In the genomic region with DNA sequence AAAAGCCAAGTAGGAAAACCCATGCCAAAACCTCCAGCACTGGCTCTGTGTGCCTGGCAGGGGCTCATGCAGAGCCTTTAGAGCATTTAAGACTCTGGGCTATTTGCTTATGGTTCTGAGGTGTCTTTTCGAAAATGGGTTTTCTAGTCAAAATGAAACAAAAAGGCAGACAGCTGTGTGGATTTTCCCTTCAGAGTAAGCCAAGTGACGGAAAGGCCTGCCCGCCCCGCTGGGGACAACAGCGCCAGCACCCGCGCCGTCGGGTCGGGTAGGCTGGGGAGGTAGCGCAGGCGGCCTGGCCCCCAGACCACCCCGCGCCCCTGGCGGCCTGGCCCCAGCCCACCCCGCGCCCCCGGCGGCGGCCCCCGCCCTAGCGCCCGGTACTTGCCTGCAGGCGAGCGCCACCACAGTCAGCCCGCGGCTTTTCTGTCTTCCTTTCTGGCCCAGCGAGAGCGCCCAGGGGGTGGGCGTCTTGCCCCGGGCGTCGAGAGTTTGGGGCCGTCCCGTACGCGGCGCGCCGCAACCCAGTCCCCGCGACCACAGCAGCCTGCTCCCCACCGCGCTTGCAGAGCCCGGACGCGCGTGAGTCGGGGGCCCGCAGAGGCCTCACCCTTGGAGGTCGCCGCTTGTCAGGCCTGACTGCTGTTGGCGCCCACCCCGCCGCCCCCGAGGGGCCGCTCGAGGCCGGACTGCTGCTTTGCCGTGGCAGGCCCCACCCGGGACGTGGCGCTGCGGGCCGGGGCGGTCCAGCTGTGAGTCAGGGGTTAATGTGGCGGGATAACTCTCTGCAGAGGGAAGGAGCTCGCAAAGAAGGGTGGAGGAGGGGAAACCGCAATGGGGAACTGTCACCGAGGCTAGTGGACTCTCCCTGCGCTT, we compare ENCODE assay signal across 8 cellular contexts. TPM values are rescaled to one million over a fixed set of nuclear protein-coding genes. Genes with fewer than 3 reads are reported as not detected.
DNase-seq lines count a peak whose midpoint lies in the region; ATAC-seq, FAIRE-seq and TF ChIP-seq lines count a peak whose summit lies in the region.

A gene with protein sequence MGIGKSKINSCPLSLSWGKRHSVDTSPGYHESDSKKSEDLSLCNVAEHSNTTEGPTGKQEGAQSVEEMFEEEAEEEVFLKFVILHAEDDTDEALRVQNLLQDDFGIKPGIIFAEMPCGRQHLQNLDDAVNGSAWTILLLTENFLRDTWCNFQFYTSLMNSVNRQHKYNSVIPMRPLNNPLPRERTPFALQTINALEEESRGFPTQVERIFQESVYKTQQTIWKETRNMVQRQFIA (minus strand): TSS at position 771 of the 876 bp plus-strand sequence. CDS start 21,223 bp downstream, outside the sequence.

- TF ChIP-seq RAD21 in HepG2 (CRISPR knock-in tag; IDR thresholded peaks at IDR 0.05): no peak

- DNase-seq in G401 (ENCODE audit: low spot score): peak; percentile 60
- peak; percentile 74 for DNase-seq in activated CD4-positive, CD25-positive, alpha-beta regulatory T cell treated with anti-CD3 and anti-CD28 coated beads, Interleukin-2, amount 50 U/mL, for 72 hours
- DNase-seq in HepG2 (ENCODE audit: low spot score): no peak
- DNase-seq in stimulated activated CD4-positive, alpha-beta T cell treated with anti-CD3 and anti-CD28 coated beads, Interleukin-4, amount 100 ng/mL, for 24 hours: peak; percentile 67
- no peak for DNase-seq in SJCRH30

- H3K27me3 ChIP-seq in HUES6 (ENCODE audit: control insufficient read depth, insufficient read depth, low read length) (no peaks in the 10 kb centered on the region), HepG2 (ENCODE audit: control insufficient read depth in 1 of 2, insufficient read depth in 2 of 2, low read length in 2 of 2) (no peaks in the 10 kb centered on the region), SJCRH30 (no peaks in the 10 kb centered on the region)

- CTCF ChIA-PET in HepG2 (lab: Yijun Ruan, JAX; ENCODE audit: low intra/inter-chr PET ratio, low total read pairs): no interaction called here

- no peak within 1 kb of the TSS for H2AFZ ChIP-seq in HepG2 (ENCODE audit: low read length)

- H3K27ac ChIP-seq in HUES6 (ENCODE audit: low read depth, low read length) (no peak within 1 kb of the TSS), cingulate gyrus (ENCODE audit: low read depth, low read length) (peak within 1 kb of the TSS; percentile 73), HepG2 (ENCODE audit: extremely low read length, insufficient read depth, low read length) (no peak within 1 kb of the TSS), SJCRH30 (no peak within 1 kb of the TSS)

- H3K4me3 ChIP-seq in HUES6 (ENCODE audit: low read depth, low read length) (peak within 1 kb of the TSS; percentile 63), HepG2 (replicated peaks in 1 of 3; ENCODE audit: insufficient read depth in 1 of 3, low read depth in 2 of 3, low read length in 3 of 3) (peak within 1 kb of the TSS; percentile 49 to 68 (median 57)), SJCRH30 (no peak within 1 kb of the TSS)

- ATAC-seq in GM21515 (IDR thresholded peaks at IDR 0.05; ENCODE audit: unreplicated experiment) (peak; percentile 77), HepG2 (peak; percentile 92)

- in situ Hi-C loops in G401 (cut with HindIII; ENCODE audit: low sequenced_read_pairs) (no loop called here), HepG2 (cut with HindIII; ENCODE audit: extremely low pct_ligation_motif_present, low pct_unique_long_range_greater_than_20kb) (no loop called here)

- TF ChIP-seq EP300 in HepG2 (IDR thresholded peaks at IDR 0.05; ENCODE audit: low read depth in 2 of 2, low read length in 2 of 2) (no peak), HepG2 (CRISPR knock-in tag; IDR thresholded peaks at IDR 0.05; ENCODE audit: borderline replicate concordance) (no peak)

- POLR2A ChIA-PET in HepG2 (lab: Yijun Ruan, JAX): interaction anchor here (0.8 kb wide), 1 partner anchor 57 kb away, joined by 4 read pairs; a partner anchor contains a TSS

- no peaks in the 10 kb centered on the region for H3K79me2 ChIP-seq in HepG2 (ENCODE audit: insufficient read depth, low read length)

- intact Hi-C loops in HepG2 (cut with micrococcal nuclease; ENCODE audit: unreplicated experiment): no loop called here

- WGBS in HepG2 (ENCODE audit: low lambda C conversion rate): 55% methylated on average over 15 of the region's 71 CpGs

- no TSS peak for BruUV-seq in HepG2 (replicated peaks; lab: Mats Ljungman, UMichigan)

- peaks cover 18% of the 10 kb centered on the region for H3K4me1 ChIP-seq in HUES6 (ENCODE audit: control insufficient read depth, insufficient read depth, low read length)
- H3K4me1 ChIP-seq in HepG2 (ENCODE audit: insufficient read depth, low read length): no peaks in the 10 kb centered on the region
- no peaks in the 10 kb centered on the region for H3K4me1 ChIP-seq in SJCRH30

- H3K9me3 ChIP-seq in HUES6 (ENCODE audit: control insufficient read depth, insufficient read depth, low read depth, low read length): no peaks in the 10 kb centered on the region
- H3K9me3 ChIP-seq in HepG2 (ENCODE audit: low read length): no peaks in the 10 kb centered on the region
- H3K9me3 ChIP-seq in SJCRH30 (replicated peaks): peaks cover 4% of the 10 kb centered on the region

- TF ChIP-seq POLR2A in HepG2 (IDR thresholded peaks at IDR 0.05; ENCODE audit: insufficient read depth in 1 of 2, low read depth in 2 of 2, low read length in 2 of 2): no peak

- TF ChIP-seq CTCF in HepG2 (CRISPR knock-in tag; IDR thresholded peaks at IDR 0.05): peak; percentile 42

- H4K20me1 ChIP-seq in HepG2 (ENCODE audit: insufficient read depth, low read length): no peaks in the 10 kb centered on the region

- H3K4me2 ChIP-seq in HepG2 (ENCODE audit: low read depth, low read length): peak within 1 kb of the TSS; percentile 71

- no peak for FAIRE-seq in HepG2 (lab: Jason Lieb, UNC)

- H3K9ac ChIP-seq in HUES6 (ENCODE audit: low read length): peak within 1 kb of the TSS; percentile 51
- H3K9ac ChIP-seq in HepG2 (ENCODE audit: insufficient read depth, low read depth, low read length): peak within 1 kb of the TSS; percentile 49; the same call in 1 of the 2 replicates

- H3K36me3 ChIP-seq in HUES6 (ENCODE audit: control insufficient read depth, insufficient read depth, low read length): no peaks in the 10 kb centered on the region
- H3K36me3 ChIP-seq in HepG2 (replicated peaks in 1 of 2; ENCODE audit: control insufficient read depth in 1 of 2, insufficient read depth in 2 of 2, low read length in 2 of 2): no peaks in the 10 kb centered on the region
- peaks cover 28% of the 10 kb centered on the region for H3K36me3 ChIP-seq in SJCRH30

TF ChIP-seq in HepG2, 621 proteins besides CTCF, POLR2A, EP300 and RAD21 (continues in another document):
- TF ChIP-seq CAMTA2 (CRISPR knock-in tag; IDR thresholded peaks at IDR 0.05; ENCODE audit: borderline replicate concordance) (no peak), HMG20B (CRISPR knock-in tag; conservative IDR thresholded peaks at IDR 0.05) (no peak), SSRP1 (CRISPR knock-in tag; IDR thresholded peaks at IDR 0.05) (no peak), REL (CRISPR knock-in tag; conservative IDR thresholded peaks at IDR 0.05) (no peak), DMAP1 (CRISPR knock-in tag; IDR thresholded peaks at IDR 0.05) (no peak), NFATC3 (CRISPR knock-in tag; IDR thresholded peaks at IDR 0.05) (no peak)
- TF ChIP-seq, protein P1, sequence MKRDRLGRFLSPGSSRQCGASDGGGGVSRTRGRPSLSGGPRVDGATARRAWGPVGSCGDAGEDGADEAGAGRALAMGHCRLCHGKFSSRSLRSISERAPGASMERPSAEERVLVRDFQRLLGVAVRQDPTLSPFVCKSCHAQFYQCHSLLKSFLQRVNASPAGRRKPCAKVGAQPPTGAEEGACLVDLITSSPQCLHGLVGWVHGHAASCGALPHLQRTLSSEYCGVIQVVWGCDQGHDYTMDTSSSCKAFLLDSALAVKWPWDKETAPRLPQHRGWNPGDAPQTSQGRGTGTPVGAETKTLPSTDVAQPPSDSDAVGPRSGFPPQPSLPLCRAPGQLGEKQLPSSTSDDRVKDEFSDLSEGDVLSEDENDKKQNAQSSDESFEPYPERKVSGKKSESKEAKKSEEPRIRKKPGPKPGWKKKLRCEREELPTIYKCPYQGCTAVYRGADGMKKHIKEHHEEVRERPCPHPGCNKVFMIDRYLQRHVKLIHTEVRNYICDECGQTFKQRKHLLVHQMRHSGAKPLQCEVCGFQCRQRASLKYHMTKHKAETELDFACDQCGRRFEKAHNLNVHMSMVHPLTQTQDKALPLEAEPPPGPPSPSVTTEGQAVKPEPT (CRISPR knock-in tag; IDR thresholded peaks at IDR 0.05; ENCODE audit: low read depth): no peak

RNA-seq across cellular contexts. Expression of the gene that starts here (rescaled TPM):
- total RNA-seq in G401 (2014; rRNA removed; shearing (Covaris generic)): not detected in 2 replicates
- 0.04 TPM in 1 of 2 replicates, not detected in the other for total RNA-seq in HepG2 (2016; rRNA removed; fragmentation: Illumina TruSeq; extraction: Trizol)
- total RNA-seq in HepG2 (2016; cell fraction: cytosol; rRNA removed; fragmentation: Illumina TruSeq; extraction: Trizol; ENCODE audit: low read depth): not detected in 2 replicates
- total RNA-seq in HepG2 (2016; cell fraction: insoluble cytoplasmic fraction; rRNA removed; fragmentation: Illumina TruSeq; extraction: Trizol): 0.06 TPM in 1 of 2 replicates, not detected in the other
- total RNA-seq in HepG2 (2016; cell fraction: membrane; rRNA removed; fragmentation: Illumina TruSeq; extraction: Trizol): 0.06 TPM in 1 of 2 replicates, not detected in the other
- not detected in 2 replicates for total RNA-seq in HepG2 (2016; cell fraction: nucleus; rRNA removed; fragmentation: Illumina TruSeq; extraction: Trizol)
- not detected in 2 replicates for polyA plus RNA-seq in HepG2 (2011; rRNA removed)
- polyA plus RNA-seq in HepG2 (2011; cell fraction: cytosol; rRNA removed): not detected in 2 replicates
- polyA plus RNA-seq in HepG2 (2011; cell fraction: nucleus; rRNA removed): 0.09 and 0.13 TPM in 2 replicates
- polyA plus RNA-seq in HepG2 (2012): not detected in 2 replicates
- polyA plus RNA-seq in HepG2 (2016; cell fraction: cytosol; fragmentation: Illumina TruSeq; extraction: Trizol; ENCODE audit: low read depth): not detected in 2 replicates
- not detected in 2 replicates for polyA plus RNA-seq in HepG2 (2016; cell fraction: insoluble cytoplasmic fraction; fragmentation: Illumina TruSeq; extraction: Trizol; ENCODE audit: low read depth)
- not detected in 2 replicates for polyA plus RNA-seq in HepG2 (2016; cell fraction: membrane; fragmentation: Illumina TruSeq; extraction: Trizol; ENCODE audit: low read depth)
- not detected in 2 replicates for polyA plus RNA-seq in HepG2 (2016; cell fraction: nucleus; fragmentation: Illumina TruSeq; extraction: Trizol; ENCODE audit: insufficient read depth, low read depth)
- polyA minus RNA-seq in HepG2 (2011; rRNA and poly(A)+ RNA removed; ENCODE audit: low replicate concordance): 0.12 TPM in 1 of 2 replicates, not detected in the other
- polyA minus RNA-seq in HepG2 (2011; cell fraction: cytosol; rRNA and poly(A)+ RNA removed): not detected in 2 replicates
- polyA minus RNA-seq in HepG2 (2011; cell fraction: nucleus; rRNA and poly(A)+ RNA removed): 0.26 and 0.99 TPM in 2 replicates
- 0.10 and 0.13 TPM in 2 replicates for total RNA-seq in SJCRH30 (2014; rRNA removed; shearing (Covaris generic))

Comparison
In these comparisons a context has a peak if more than half of its experiments do, and no peak if none do; other contexts are left out.
1. Peak in DNase-seq in G401; RNA of the gene not detected or under 1 TPM.
2. Peak in ATAC-seq, H3K4me3 ChIP-seq, H3K9ac ChIP-seq and H3K4me2 ChIP-seq in HepG2; RNA of the gene not detected or under 1 TPM.
3. DNase-seq: peak in activated CD4-positive, CD25-positive, alpha-beta regulatory T cell treated with anti-CD3 and anti-CD28 coated beads, Interleukin-2, amount 50 U/mL, for 72 hours (single experiment) and stimulated activated CD4-positive, alpha-beta T cell treated with anti-CD3 and anti-CD28 coated beads, Interleukin-4, amount 100 ng/mL, for 24 hours (single experiment); none in HepG2 (single experiment) and SJCRH30 (0 of 2).